ENCODE assay signal across 1 cellular context in genomic region chr5:88885043-88885442, GRCh38.
TF ChIP-seq lines count a peak whose summit lies in the region.

No MANE protein-coding gene starts in this region.

TF ChIP-seq in endothelial cell of umbilical vein, 7 proteins besides CTCF, POLR2A, EP300 and RAD21:
- TF ChIP-seq GATA2 (IDR thresholded peaks at IDR 0.05; ENCODE audit: insufficient read depth, insufficient read length, low read depth, low read length) (no peak), FOS (IDR thresholded peaks at IDR 0.05; ENCODE audit: borderline replicate concordance, insufficient read depth, low read length) (no peak), EZH2 (IDR thresholded peaks at IDR 0.05; ENCODE audit: borderline replicate concordance, low read depth, low read length, severe bottlenecking) (no peak), POLR2AphosphoS5 (IDR thresholded peaks at IDR 0.05; ENCODE audit: insufficient read depth, low read depth, low read length) (no peak), MYC (IDR thresholded peaks at IDR 0.05; ENCODE audit: low read depth, low read length) (no peak), JUN (IDR thresholded peaks at IDR 0.05; ENCODE audit: borderline replicate concordance, insufficient read depth, insufficient read length, low read depth) (no peak)
- TF ChIP-seq, protein P1, sequence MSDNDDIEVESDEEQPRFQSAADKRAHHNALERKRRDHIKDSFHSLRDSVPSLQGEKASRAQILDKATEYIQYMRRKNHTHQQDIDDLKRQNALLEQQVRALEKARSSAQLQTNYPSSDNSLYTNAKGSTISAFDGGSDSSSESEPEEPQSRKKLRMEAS (IDR thresholded peaks at IDR 0.05; ENCODE audit: insufficient read depth, insufficient read length): no peak
